ENCODE assay signal across 33 cellular contexts in the genomic region with DNA sequence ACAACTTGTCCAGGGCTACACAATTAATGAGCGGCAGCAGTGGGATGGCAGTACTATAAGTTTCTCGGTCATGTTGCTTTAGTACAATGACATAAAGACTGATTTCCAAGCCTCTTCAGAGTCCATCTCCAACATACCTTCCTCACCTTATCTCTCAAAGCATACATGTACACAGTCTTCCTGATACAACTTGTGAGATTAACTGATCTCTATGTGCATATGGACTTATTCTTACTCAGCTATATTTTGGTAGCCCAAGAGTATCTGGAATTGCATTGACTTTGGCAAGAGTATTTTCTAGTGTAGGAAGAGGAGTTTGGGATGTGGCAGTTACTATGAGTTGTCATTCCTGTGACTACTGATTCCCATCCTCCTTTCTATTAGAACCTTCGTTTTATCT.
"Had no signal": no experiment of that assay in that cellular context is flagged by ENCODE, and none has a peak within 500 bp of the region (broad histone marks: within the 10 kb centered on the region; RNA-seq: fewer than 3 reads in every experiment).

No MANE protein-coding gene starts in this region.

- FAIRE-seq: astrocyte, bronchial epithelial cell had no signal

- DNase-seq: activated effector memory CD4-positive, alpha-beta T cell treated with anti-CD3 and anti-CD28 coated beads, Interleukin-2, amount 50 U/mL, for 16 hours; activated effector memory CD4-positive, alpha-beta T cell treated with Interleukin-2 at 50 U/mL for 16 hours; activated gamma-delta T cell; activated gamma-delta T cell treated with Interleukin-2 at 50 U/mL for 16 hours; activated naive CD4-positive, alpha-beta T cell; activated naive CD4-positive, alpha-beta T cell treated with anti-CD3 and anti-CD28 coated beads for 36 hours; activated naive CD4-positive, alpha-beta T cell treated with anti-CD3 and anti-CD28 coated beads, Interleukin-2, amount 10 ng/mL, durations not matched to agents 7 days and 5 days; activated naive CD4-positive, alpha-beta T cell treated with anti-CD3 and anti-CD28 coated beads, Interleukin-2, amount 50 U/mL, for 16 hours; activated naive CD4-positive, alpha-beta T cell treated with Interleukin-2 at 50 U/mL for 16 hours; activated naive CD8-positive, alpha-beta T cell treated with anti-CD3 and anti-CD28 coated beads for 36 hours; activated naive CD8-positive, alpha-beta T cell treated with anti-CD3 and anti-CD28 coated beads, Interleukin-2, amount 10 ng/mL, durations not matched to agents 7 days and 5 days; activated naive CD8-positive, alpha-beta T cell treated with anti-CD3 and anti-CD28 coated beads, Interleukin-2, amount 50 U/mL, for 24 hours; activated T-cell treated with anti-CD3 and anti-CD28 coated beads, Interleukin-2, amount 50 U/mL, for 24 hours; activated T-cell treated with anti-CD3 and anti-CD28 coated beads, Interleukin-2, amount 50 U/mL, for 4 hours; activated T-cell treated with anti-CD3 and anti-CD28 coated beads, Interleukin-2, amount 50 U/mL, for 48 hours; activated T-cell treated with anti-CD3 and anti-CD28 coated beads, Interleukin-2, amount 50 U/mL, for 72 hours; adrenal gland; amniotic stem cell; amygdala; anterior cingulate cortex; aorta; body of pancreas; brain microvascular endothelial cell; caudate nucleus; central memory CD4-positive, alpha-beta T cell; cerebellar nuclear complex had no signal

- H3K4me1 ChIP-seq: adrenal gland, ascending aorta, body of pancreas, breast epithelium had no signal

- H3K9me3 ChIP-seq: adrenal gland, ascending aorta, body of pancreas, breast epithelium had no signal

- ATAC-seq: activated naive CD4-positive, alpha-beta T cell treated with anti-CD3 and anti-CD28 coated beads, Interleukin-2, amount 50 U/mL, for 72 hours; activated naive CD8-positive, alpha-beta T cell treated with anti-CD3 and anti-CD28 coated beads, Interleukin-2, amount 50 U/mL, for 24 hours; activated T-cell treated with anti-CD3 and anti-CD28 coated beads, Interleukin-2, amount 50 U/mL, for 4 hours; activated T-cell treated with anti-CD3 and anti-CD28 coated beads, Interleukin-2, amount 50 U/mL, for 72 hours; activated T-helper 17 cell treated with anti-CD3 and anti-CD28 coated beads, Interleukin-2, amount 50 U/mL, for 72 hours; body of pancreas had no signal

- H3K27me3 ChIP-seq: adrenal gland, ascending aorta, body of pancreas, brain microvascular endothelial cell, breast epithelium, cardiac muscle cell had no signal

- H3K36me3 ChIP-seq: adrenal gland, ascending aorta, brain microvascular endothelial cell, breast epithelium, cardiac muscle cell had no signal

- H3K4me3 ChIP-seq: adrenal gland, ascending aorta, body of pancreas, breast epithelium, cardiac muscle cell had no signal

- H3K27ac ChIP-seq: adrenal gland, ascending aorta, body of pancreas, brain microvascular endothelial cell, breast epithelium, cardiac muscle cell had no signal
